ENCODE assay signal across 10 cellular contexts in the genomic region with DNA sequence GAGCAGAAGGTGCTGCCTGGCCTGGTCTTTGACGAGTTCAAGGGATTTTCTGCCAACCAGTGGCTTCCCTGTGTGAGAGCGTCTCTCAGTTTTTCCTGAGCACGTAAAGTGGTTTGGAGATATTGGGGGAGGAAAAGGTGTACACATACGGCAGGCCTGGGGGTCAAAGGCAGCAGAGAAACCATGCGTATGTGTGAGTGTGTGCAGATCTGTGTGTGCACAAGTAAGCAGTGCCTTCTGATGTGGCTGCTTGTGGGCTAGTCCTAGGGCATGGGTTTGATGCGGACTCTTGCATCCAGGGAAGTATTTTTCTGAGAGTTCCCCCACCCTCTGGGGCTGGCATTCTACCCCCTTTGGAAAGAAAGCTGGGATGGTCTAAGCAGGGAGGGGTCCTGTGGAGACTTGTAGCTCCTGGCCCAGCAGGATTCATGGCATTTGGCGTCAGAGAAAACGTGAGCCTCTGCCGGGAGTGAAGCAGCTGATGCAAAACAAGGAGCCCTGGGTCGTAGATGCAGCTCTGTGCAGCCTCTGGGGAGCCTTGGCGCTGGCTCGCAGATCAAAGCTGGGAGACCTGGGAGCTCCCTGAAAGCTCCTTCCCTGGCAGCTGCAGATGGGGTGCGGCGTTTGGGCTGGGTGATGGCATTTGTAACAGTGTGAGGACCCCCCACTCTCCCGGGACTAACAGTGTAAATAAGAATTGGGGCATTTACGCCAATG.
A peak's percentile ranks its signal among the peaks of the same experiment; 100 is the strongest.
DNase-seq lines count a peak whose midpoint lies in the region; TF ChIP-seq lines count a peak whose summit lies in the region.
"Had no signal": no experiment of that assay in that cellular context is flagged by ENCODE, and none has a peak within 500 bp of the region (broad histone marks: within the 10 kb centered on the region; RNA-seq: fewer than 3 reads in every experiment).

No MANE protein-coding gene starts in this region.

- H3K9me3 ChIP-seq in breast epithelium (no peaks in the 10 kb centered on the region), mammary epithelial cell (replicated peaks; ENCODE audit: insufficient read depth, low read length) (no peaks in the 10 kb centered on the region), iPS-15b (ENCODE audit: control insufficient read depth, insufficient read depth, low read length) (no peaks in the 10 kb centered on the region)
- H3K9me3 ChIP-seq: thoracic aorta had no signal

- dilution Hi-C loops in mammary epithelial cell (cut with HindIII; ENCODE audit: low sequenced_read_pairs), result no loop called here

- intact Hi-C loops in breast epithelium (cut with DNase I; ENCODE audit: low total_unique reads), result no loop called here
- intact Hi-C loops in mammary epithelial cell (cut with micrococcal nuclease), result no loop called here

- WGBS in mammary epithelial cell (ENCODE audit: low coverage, missing lambda C conversion rate), result 63% methylated on average over 15 of the region's 16 CpGs

- H2AFZ ChIP-seq in mammary epithelial cell (ENCODE audit: low read depth, low read length), result no peak overlapping the region

- H3K36me3 ChIP-seq in breast epithelium (no peaks in the 10 kb centered on the region), mammary epithelial cell (ENCODE audit: insufficient read depth, low read length) (no peaks in the 10 kb centered on the region), iPS-15b (ENCODE audit: control insufficient read depth, insufficient read depth, low read length) (no peaks in the 10 kb centered on the region)
- H3K36me3 ChIP-seq: thoracic aorta had no signal

- peak overlapping the region; percentile 62 for H3K4me3 Mint-ChIP-seq in type B pancreatic cell
- H3K4me3 Mint-ChIP-seq: dendritic cell treated with granulocyte-macrophage colony-stimulating factor and Interleukin-4, amounts not matched to agents 40 ng/mL and 50 ng/mL, for 4 days had no signal

- no peaks in the 10 kb centered on the region for H3K9me3 Mint-ChIP-seq in type B pancreatic cell
- H3K9me3 Mint-ChIP-seq: dendritic cell treated with granulocyte-macrophage colony-stimulating factor and Interleukin-4, amounts not matched to agents 40 ng/mL and 50 ng/mL, for 4 days had no signal

- CTCF ChIA-PET in mammary epithelial cell (lab: Charles Lee; ENCODE audit: low non-redundant PET), result no interaction called here

- H3K27ac Mint-ChIP-seq in type B pancreatic cell, result peak overlapping the region; percentile 46
- H3K27ac Mint-ChIP-seq: dendritic cell treated with granulocyte-macrophage colony-stimulating factor and Interleukin-4, amounts not matched to agents 40 ng/mL and 50 ng/mL, for 4 days had no signal

- H3K36me3 Mint-ChIP-seq in type B pancreatic cell, result no peaks in the 10 kb centered on the region

- peaks cover 2% of the 10 kb centered on the region for H4K20me1 ChIP-seq in mammary epithelial cell (ENCODE audit: insufficient read depth, low read length)

- H3K79me2 ChIP-seq in mammary epithelial cell (ENCODE audit: insufficient read depth, low read length), result no peaks in the 10 kb centered on the region

- no TSS peak for BruUV-seq in mammary epithelial cell (replicated peaks; lab: Mats Ljungman, UMichigan)

- H3K4me3 ChIP-seq in breast epithelium (peak overlapping the region in 1 of 3 donors; percentile 37), mammary epithelial cell (replicated peaks in 1 of 3; ENCODE audit: insufficient read depth in 1 of 3, low read depth in 2 of 3, low read length in 3 of 3) (no peak overlapping the region), iPS-15b (ENCODE audit: low read depth, low read length) (no peak overlapping the region)
- H3K4me3 ChIP-seq: thoracic aorta had no signal

- no peaks in the 10 kb centered on the region for H3K4me1 ChIP-seq in breast epithelium
- H3K4me1 ChIP-seq in mammary epithelial cell (ENCODE audit: insufficient read depth, low read length), result no peaks in the 10 kb centered on the region
- no peaks in the 10 kb centered on the region for H3K4me1 ChIP-seq in iPS-15b (ENCODE audit: control insufficient read depth, insufficient read depth, low read length)

- no peak overlapping the region for H3K4me2 ChIP-seq in mammary epithelial cell (ENCODE audit: insufficient read depth, low read depth, low read length)

- DNase-seq in breast epithelium (ENCODE audit: low spot score in 2 of 2), result no peak
- DNase-seq in mammary epithelial cell, result no peak
- peak; percentile 38 for DNase-seq in NCI-H526 treated with DMSO at 0.1 percent for 48 hours (lab: John Stamatoyannopoulos, UW)
- no peak for DNase-seq in type B pancreatic cell (ENCODE audit: extremely low spot score, unreplicated experiment)
- no peak for DNase-seq in GM10266 (ENCODE audit: extremely low spot score)
- DNase-seq in SHP77 treated with DMSO at 0.1 percent for 48 hours (lab: John Stamatoyannopoulos, UW), result no peak
- DNase-seq in HPDE6-E6E7 (ENCODE audit: extremely low spot score), result no peak

- no peak for TF ChIP-seq POLR2A in breast epithelium (IDR thresholded peaks at IDR 0.05)

- H3K27ac ChIP-seq in breast epithelium (peak overlapping the region; percentile 29 to 78), mammary epithelial cell (ENCODE audit: insufficient read depth, low read depth, low read length) (no peak overlapping the region)
- H3K27ac ChIP-seq: thoracic aorta had no signal

- H3K4me1 Mint-ChIP-seq in type B pancreatic cell (ENCODE audit: unreplicated experiment), result peaks cover 51% of the 10 kb centered on the region

- H3K27me3 Mint-ChIP-seq in type B pancreatic cell, result no peaks in the 10 kb centered on the region

- in situ Hi-C loops in mammary epithelial cell (cut with MboI; ENCODE audit: low sequenced_read_pairs in 2 of 2), result no loop called here

- H3K9ac ChIP-seq in mammary epithelial cell (ENCODE audit: insufficient read depth, low read length) (no peak overlapping the region), iPS-15b (ENCODE audit: low read depth, low read length) (peak overlapping the region; percentile 9)

- TF ChIP-seq CTCF in breast epithelium (IDR thresholded peaks at IDR 0.05), result no peak
- TF ChIP-seq CTCF in mammary epithelial cell (conservative IDR thresholded peaks at IDR 0.05 in 1 of 2, IDR thresholded peaks at IDR 0.05 in 1 of 2; ENCODE audit: extremely low read depth in 1 of 2, insufficient read depth in 1 of 2, low read depth in 1 of 2, low read length in 2 of 2), result no peak
- TF ChIP-seq CTCF in type B pancreatic cell (conservative IDR thresholded peaks at IDR 0.05), result no peak
- no peak for TF ChIP-seq CTCF in GM10266 (IDR thresholded peaks at IDR 0.05; ENCODE audit: control insufficient read depth, insufficient read depth, low read depth, missing control alignments)

- H3K27me3 ChIP-seq in breast epithelium, result no peaks in the 10 kb centered on the region
- no peaks in the 10 kb centered on the region for H3K27me3 ChIP-seq in mammary epithelial cell (ENCODE audit: insufficient read depth, low read length)
- no peaks in the 10 kb centered on the region for H3K27me3 ChIP-seq in iPS-15b (ENCODE audit: control insufficient read depth, insufficient read depth, low read length)
